Comparison of ENCODE assay signal across 8 cellular contexts in genomic region chr22:33921576-33922181, GRCh38. TPM values are rescaled to one million over a fixed set of nuclear protein-coding genes. Genes with fewer than 3 reads are reported as not detected.
DNase-seq lines count a peak whose midpoint lies in the region; ATAC-seq and TF ChIP-seq lines count a peak whose summit lies in the region.

No MANE protein-coding gene starts in this region.

- H3K4me1 Mint-ChIP-seq in IgD-negative memory B cell = peaks cover 15 to 32% (median 26%) of the 10 kb centered on the region in 3 donors

- H3K4me3 ChIP-seq in epithelial cell of proximal tubule (ENCODE audit: low read depth, low read length) = peak overlapping the region; percentile 77
- H3K4me3 ChIP-seq in mesodermal cell (ENCODE audit: extremely low read depth, insufficient read depth, low read length, poor library complexity, severe bottlenecking) = peak overlapping the region; percentile 64

- WGBS in mesodermal cell (ENCODE audit: insufficient coverage in 2 of 2), 2 experiments = 1% methylated on average over 14 to 20 of the region's 37 CpGs

- peak; percentile 12 to 13 for DNase-seq in activated CD4-positive, alpha-beta T cell treated with anti-CD3 and anti-CD28 coated beads, Interleukin-2, amount 50 U/mL, for 48 hours
- DNase-seq in epithelial cell of proximal tubule (ENCODE audit: low read depth) (no peak), superior temporal gyrus (ENCODE audit: extremely low spot score) (peak; percentile 61), cortex of kidney (lab: John Stamatoyannopoulos, UW) (no peak)

- peak overlapping the region in 2 of 3 donors; percentile 50 to 82 for H3K27ac Mint-ChIP-seq in IgD-negative memory B cell

- ATAC-seq in HG03354 (IDR thresholded peaks at IDR 0.05; ENCODE audit: poor library complexity, severe bottlenecking, unreplicated experiment) = no peak

- H3K36me3 ChIP-seq in mesodermal cell (ENCODE audit: control insufficient read depth, insufficient read depth, low read length) = no peaks in the 10 kb centered on the region

- H3K36me3 Mint-ChIP-seq in IgD-negative memory B cell = no peaks in the 10 kb centered on the region

- peak overlapping the region; percentile 41; the same call in 1 of the 2 replicates for H3K27ac ChIP-seq in C4-2B
- peak overlapping the region; percentile 58 for H3K27ac ChIP-seq in mesodermal cell (ENCODE audit: low read depth, low read length, severe bottlenecking)

- H3K4me3 Mint-ChIP-seq in IgD-negative memory B cell = peak overlapping the region; percentile 86 to 97 (median 90)

- peaks cover 12% of the 10 kb centered on the region for H3K4me1 ChIP-seq in mesodermal cell (ENCODE audit: control insufficient read depth, insufficient read depth, low read length, poor library complexity, severe bottlenecking)

- H3K9me3 ChIP-seq in mesodermal cell (ENCODE audit: control insufficient read depth, low read length) = no peaks in the 10 kb centered on the region

- H3K27me3 Mint-ChIP-seq in IgD-negative memory B cell = peaks cover 12% of the 10 kb centered on the region

- TF ChIP-seq CTCF in C4-2B (conservative IDR thresholded peaks at IDR 0.05) (no peak), epithelial cell of proximal tubule (conservative IDR thresholded peaks at IDR 0.05; ENCODE audit: low read depth, low read length) (no peak)

- no peaks in the 10 kb centered on the region for H3K9me3 Mint-ChIP-seq in IgD-negative memory B cell

RNA-seq across cellular contexts. Expression of gene LARGE1, which starts 1.4 kb away (rescaled TPM):
- 1.4 TPM for polyA plus RNA-seq in IgD-negative memory B cell
- total RNA-seq in epithelial cell of proximal tubule = 8.9 and 18.3 TPM in 2 replicates
- 25.3 TPM for polyA plus RNA-seq in mesodermal cell (2013, experiment 1 of 2)
- polyA plus RNA-seq in mesodermal cell (2013, experiment 2 of 2) = 21.7 TPM

Comparison
In these comparisons a context has a peak if more than half of its experiments do, and no peak if none do; other contexts are left out.
1. DNase-seq: peak in activated CD4-positive, alpha-beta T cell treated with anti-CD3 and anti-CD28 coated beads, Interleukin-2, amount 50 U/mL, for 48 hours (2 of 2) and superior temporal gyrus (single experiment); none in epithelial cell of proximal tubule (single experiment) and cortex of kidney (single experiment).